Comparison of ENCODE assay signal across 19 cellular contexts in genomic region chr11:131796541-131796940, GRCh38.
"Had no signal": no experiment of that assay in that cellular context is flagged by ENCODE, and none has a peak within 500 bp of the region (broad histone marks: within the 10 kb centered on the region; RNA-seq: fewer than 3 reads in every experiment).

No MANE protein-coding gene starts in this region.

- H3K4me3 ChIP-seq: heart left ventricle, lower lobe of right lung, neural progenitor cell, right lobe of liver, thoracic aorta, uterus had no signal

- H3K27me3 ChIP-seq: brain microvascular endothelial cell, neural progenitor cell, right lobe of liver, uterus had no signal

- DNase-seq: activated CD4-positive, alpha-beta T cell treated with anti-CD3 and anti-CD28 coated beads, Interleukin-2, amount 10 ng/mL, durations not matched to agents 7 days and 5 days; activated CD8-positive, alpha-beta T cell treated with anti-CD3 and anti-CD28 coated beads for 36 hours; activated gamma-delta T cell treated with Interleukin-2 at 50 U/mL for 16 hours; activated naive CD4-positive, alpha-beta T cell treated with anti-CD3 and anti-CD28 coated beads, Interleukin-2, amount 50 U/mL, for 16 hours; activated T-cell treated with anti-CD3 and anti-CD28 coated beads, Interleukin-2, amount 50 U/mL, for 4 hours; amniotic stem cell; brain microvascular endothelial cell; heart left ventricle; lower lobe of right lung; mesenchymal stem cell; naive thymus-derived CD8-positive, alpha-beta T cell; right lobe of liver; stimulated activated CD4-positive, alpha-beta T cell treated with anti-CD3 and anti-CD28 coated beads, Interleukin-2, amount 100 ng/mL, for 48 hours; stimulated activated naive CD8-positive, alpha-beta T cell treated with anti-CD3 and anti-CD28 coated beads, Interleukin-15, Interleukin-2, amounts not matched to agents 100 U/mL and 50 U/mL, for 24 hours; T-cell; trophoblast cell; uterus had no signal

- H3K9ac ChIP-seq: neural progenitor cell had no signal

- H3K4me1 ChIP-seq: heart left ventricle, lower lobe of right lung, right lobe of liver, uterus had no signal

- H3K4me2 ChIP-seq: neural progenitor cell had no signal

- H3K27ac ChIP-seq: brain microvascular endothelial cell, heart left ventricle, lower lobe of right lung, neural progenitor cell, right lobe of liver, thoracic aorta, uterus had no signal

- H3K36me3 ChIP-seq: brain microvascular endothelial cell, heart left ventricle, lower lobe of right lung, neural progenitor cell, right lobe of liver, thoracic aorta, uterus had no signal

- H3K9me3 ChIP-seq: heart left ventricle, lower lobe of right lung, right lobe of liver, thoracic aorta, uterus had no signal

- H2AFZ ChIP-seq: neural progenitor cell had no signal
